ENCODE assay signal across 11 cellular contexts in the genomic region with DNA sequence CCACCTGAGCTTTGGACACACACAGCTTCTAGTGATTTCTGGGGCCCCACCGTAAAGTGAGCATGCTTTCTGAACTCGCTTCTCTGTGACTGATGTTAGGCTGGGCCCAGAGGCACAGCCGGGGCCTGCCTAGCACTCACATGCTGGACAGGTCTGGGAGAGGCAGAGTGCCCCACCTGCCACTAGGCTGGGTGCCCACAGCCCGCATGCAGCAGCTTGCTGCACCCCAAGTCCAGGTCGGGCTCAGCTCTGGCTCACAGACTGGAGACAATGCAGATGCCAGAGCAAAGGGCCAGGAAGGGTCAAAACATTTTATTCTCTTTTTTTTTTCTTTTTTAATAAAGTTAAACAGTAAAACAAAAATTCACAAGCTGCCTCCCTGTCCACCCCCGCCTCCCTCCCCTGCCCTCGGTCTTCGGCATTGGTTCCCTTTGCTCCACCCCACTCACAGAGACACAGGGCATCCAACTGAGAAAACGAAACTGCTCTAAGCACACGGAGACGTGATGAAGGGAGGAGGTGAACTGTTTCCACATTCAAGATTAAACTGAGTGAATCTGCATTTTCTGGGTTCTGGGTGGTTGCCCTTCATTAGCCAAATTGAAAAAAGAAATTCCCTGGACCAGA. TPM values are rescaled to one million over a fixed set of nuclear protein-coding genes. Genes with fewer than 3 reads are reported as not detected.
DNase-seq lines count a peak whose midpoint lies in the region; ATAC-seq and TF ChIP-seq lines count a peak whose summit lies in the region.
"Had no signal": no experiment of that assay in that cellular context is flagged by ENCODE, and none has a peak within 500 bp of the region (broad histone marks: within the 10 kb centered on the region; RNA-seq: fewer than 3 reads in every experiment).

No MANE protein-coding gene starts in this region.

- WGBS in GM23248 (ENCODE audit: low coverage in 1 of 2, low lambda C conversion rate in 2 of 2, missing lambda C conversion rate in 2 of 2), 2 experiments, result 41 to 44% methylated on average over 10 to 11 of the region's 11 CpGs
- 39% methylated on average over 11 of the region's 11 CpGs for WGBS in liver
- WGBS in suprapubic skin, result 30% methylated on average over 9 of the region's 11 CpGs

- POLR2A ChIA-PET in PC-9 (lab: Charles Lee; ENCODE audit: unreplicated experiment), result interaction anchor here (0.6 kb wide), 1 partner anchor 288 kb away, joined by 7 read pairs; the partner anchor contains the start of gene EIF1

- intact Hi-C loops in PC-9 (cut with micrococcal nuclease; ENCODE audit: unreplicated experiment), result no loop called here

- no peaks in the 10 kb centered on the region for H3K27me3 ChIP-seq in GM23248 (replicated peaks; ENCODE audit: insufficient read depth)
- no peaks in the 10 kb centered on the region for H3K27me3 ChIP-seq in liver (ENCODE audit: control insufficient read depth in 4 of 4, insufficient read depth in 4 of 4, low read length in 3 of 4)
- H3K27me3 ChIP-seq in suprapubic skin, result no peaks in the 10 kb centered on the region
- H3K27me3 ChIP-seq in effector memory CD4-positive, alpha-beta T cell (replicated peaks; ENCODE audit: control insufficient read depth, insufficient read depth, low read length, poor library complexity, severe bottlenecking), result no peaks in the 10 kb centered on the region
- H3K27me3 ChIP-seq in PC-9 (ENCODE audit: insufficient read depth, low read depth), result no peaks in the 10 kb centered on the region
- H3K27me3 ChIP-seq: brain microvascular endothelial cell had no signal

- no peak overlapping the region for H3K4me3 Mint-ChIP-seq in activated naive CD8-positive, alpha-beta T cell treated with anti-CD3 and anti-CD28 coated beads, Interleukin-2, amount 50 U/mL, for 24 hours

- H3K9me2 ChIP-seq in GM23248 (ENCODE audit: insufficient read depth) (no peaks in the 10 kb centered on the region), PC-9 (ENCODE audit: insufficient read depth) (no peaks in the 10 kb centered on the region)

- in situ Hi-C loops in GM23248 (cut with MboI), result no loop called here

- peak overlapping the region; percentile 71 for H3K9ac ChIP-seq in GM23248
- peak overlapping the region; percentile 51 to 78 for H3K9ac ChIP-seq in liver (ENCODE audit: low read depth in 1 of 2, low read length in 2 of 2)

- H2AFZ ChIP-seq in GM23248 (no peak overlapping the region), PC-9 (no peak overlapping the region)

- peak overlapping the region; percentile 77 for H3K27ac ChIP-seq in GM23248
- peak overlapping the region; percentile 62 to 79 for H3K27ac ChIP-seq in liver (ENCODE audit: low read depth in 1 of 2, low read length in 2 of 2)
- H3K27ac ChIP-seq in suprapubic skin, result peak overlapping the region; percentile 45
- H3K27ac ChIP-seq in effector memory CD4-positive, alpha-beta T cell (ENCODE audit: insufficient read depth, low read length, poor library complexity, severe bottlenecking), result no peak overlapping the region
- no peak overlapping the region for H3K27ac ChIP-seq in PC-9
- H3K27ac ChIP-seq: brain microvascular endothelial cell had no signal

- H3K9me3 Mint-ChIP-seq in activated naive CD8-positive, alpha-beta T cell treated with anti-CD3 and anti-CD28 coated beads, Interleukin-2, amount 50 U/mL, for 24 hours, result no peaks in the 10 kb centered on the region

- TF ChIP-seq RAD21 in liver (IDR thresholded peaks at IDR 0.05), result peak in 1 of 2 donors; percentile 19

- CTCF ChIA-PET in PC-9 (lab: Charles Lee), result no interaction called here

- H4K20me1 ChIP-seq in GM23248 (ENCODE audit: insufficient read depth), result no peaks in the 10 kb centered on the region
- peaks cover 26% of the 10 kb centered on the region for H4K20me1 ChIP-seq in PC-9 (ENCODE audit: insufficient read depth)

- peaks cover 51% of the 10 kb centered on the region for H3K36me3 Mint-ChIP-seq in activated naive CD8-positive, alpha-beta T cell treated with anti-CD3 and anti-CD28 coated beads, Interleukin-2, amount 50 U/mL, for 24 hours (ENCODE audit: low read depth)

- H3F3A ChIP-seq in GM23248 (ENCODE audit: insufficient read depth), result peaks cover 38% of the 10 kb centered on the region
- H3F3A ChIP-seq in PC-9 (ENCODE audit: insufficient read depth, low read depth), result peaks cover 50% of the 10 kb centered on the region; the same call in 1 of the 2 replicates

- H3K9me3 ChIP-seq in GM23248 (ENCODE audit: low read depth), result no peaks in the 10 kb centered on the region
- H3K9me3 ChIP-seq in liver (ENCODE audit: control insufficient read depth in 4 of 4, low read length in 3 of 4), result no peaks in the 10 kb centered on the region
- no peaks in the 10 kb centered on the region for H3K9me3 ChIP-seq in suprapubic skin
- no peaks in the 10 kb centered on the region for H3K9me3 ChIP-seq in effector memory CD4-positive, alpha-beta T cell (ENCODE audit: control insufficient read depth, low read length)
- H3K9me3 ChIP-seq in PC-9 (ENCODE audit: insufficient read depth, low read depth), result no peaks in the 10 kb centered on the region

- H3K4me3 ChIP-seq in GM23248, result peak overlapping the region; percentile 60
- H3K4me3 ChIP-seq in liver (ENCODE audit: low read depth in 1 of 3, low read length in 3 of 3), result no peak overlapping the region
- peak overlapping the region; percentile 0 for H3K4me3 ChIP-seq in suprapubic skin
- H3K4me3 ChIP-seq in effector memory CD4-positive, alpha-beta T cell (ENCODE audit: insufficient read depth, low read depth, low read length, poor library complexity, severe bottlenecking), result no peak overlapping the region
- H3K4me3 ChIP-seq in PC-9, result no peak overlapping the region

- H3K4me1 ChIP-seq in GM23248 (ENCODE audit: insufficient read depth) (peaks cover 21% of the 10 kb centered on the region), liver (ENCODE audit: control insufficient read depth in 4 of 4, insufficient read depth in 4 of 4, low read length in 3 of 4) (peaks cover 11 to 44% (median 31%) of the 10 kb centered on the region in 4 donors), suprapubic skin (peaks cover 60% of the 10 kb centered on the region), PC-9 (replicated peaks; ENCODE audit: insufficient read depth) (peaks cover 32% of the 10 kb centered on the region)
- H3K4me1 ChIP-seq in effector memory CD4-positive, alpha-beta T cell (ENCODE audit: control insufficient read depth, insufficient read depth, low read length, poor library complexity, severe bottlenecking), result no peaks in the 10 kb centered on the region

- peaks cover 34% of the 10 kb centered on the region for H3K36me3 ChIP-seq in GM23248 (ENCODE audit: low read depth)
- H3K36me3 ChIP-seq in liver (ENCODE audit: control insufficient read depth in 4 of 4, insufficient read depth in 3 of 4, low read depth in 1 of 4, low read length in 3 of 4), result peaks cover 17 to 44% (median 33%) of the 10 kb centered on the region in 4 donors
- H3K36me3 ChIP-seq in suprapubic skin, result peaks cover 85% of the 10 kb centered on the region
- peaks cover 85% of the 10 kb centered on the region for H3K36me3 ChIP-seq in effector memory CD4-positive, alpha-beta T cell (ENCODE audit: control insufficient read depth, insufficient read depth, low read length)
- H3K36me3 ChIP-seq in PC-9 (ENCODE audit: low read depth), result peaks cover 37% of the 10 kb centered on the region

- ATAC-seq in activated naive CD8-positive, alpha-beta T cell treated with anti-CD3 and anti-CD28 coated beads, Interleukin-2, amount 50 U/mL, for 24 hours, result no peak
- ATAC-seq: Right ventricle myocardium inferior had no signal

- BruUV-seq in PC-9 (replicated peaks; lab: Mats Ljungman, UMichigan), result no TSS peak

- peak overlapping the region; percentile 39 for H3K27ac Mint-ChIP-seq in activated naive CD8-positive, alpha-beta T cell treated with anti-CD3 and anti-CD28 coated beads, Interleukin-2, amount 50 U/mL, for 24 hours

- H3K79me2 ChIP-seq in GM23248 (ENCODE audit: insufficient read depth) (peaks cover 56% of the 10 kb centered on the region), PC-9 (ENCODE audit: low read depth) (0 out of 2 replicates have a peak, but pooled peaks cover 5% of the 10 kb centered on the region)

- no peak for TF ChIP-seq EP300 in suprapubic skin (IDR thresholded peaks at IDR 0.05)

- H3K27me3 Mint-ChIP-seq in activated naive CD8-positive, alpha-beta T cell treated with anti-CD3 and anti-CD28 coated beads, Interleukin-2, amount 50 U/mL, for 24 hours, result no peaks in the 10 kb centered on the region

- DNase-seq in GM23248, result peak; percentile 73
- DNase-seq in activated naive CD8-positive, alpha-beta T cell treated with anti-CD3 and anti-CD28 coated beads, Interleukin-2, amount 50 U/mL, for 24 hours, result no peak
- no peak for DNase-seq in suprapubic skin (ENCODE audit: low spot score in 2 of 2)
- DNase-seq in effector memory CD4-positive, alpha-beta T cell, result no peak
- no peak for DNase-seq in DMS153 treated with DMSO at 0.1 percent for 48 hours (lab: John Stamatoyannopoulos, UW; ENCODE audit: unreplicated experiment)
- no peak for DNase-seq in PC-9
- DNase-seq: activated CD4-positive, alpha-beta T cell treated with anti-CD3 and anti-CD28 coated beads for 4 hours; brain microvascular endothelial cell; NCI-H1930 had no signal

- H3K4me2 ChIP-seq in GM23248 (ENCODE audit: unreplicated experiment) (peak overlapping the region; percentile 83), PC-9 (no peak overlapping the region)

- no peak for TF ChIP-seq POLR2A in suprapubic skin (IDR thresholded peaks at IDR 0.05)

- TF ChIP-seq CTCF in liver (IDR thresholded peaks at IDR 0.05; ENCODE audit: low read depth, low read length, missing input control) (no peak), suprapubic skin (IDR thresholded peaks at IDR 0.05) (no peak), PC-9 (conservative IDR thresholded peaks at IDR 0.05) (no peak)

- peaks cover 2% of the 10 kb centered on the region for H3K4me1 Mint-ChIP-seq in activated naive CD8-positive, alpha-beta T cell treated with anti-CD3 and anti-CD28 coated beads, Interleukin-2, amount 50 U/mL, for 24 hours

RNA-seq across cellular contexts. Expression of gene CNP, which starts 9.7 kb away (rescaled TPM):
- total RNA-seq in GM23248 (2014; rRNA removed; shearing (Covaris generic)), result 58.3 and 69.4 TPM in 2 replicates
- polyA plus RNA-seq in GM23248 (2016; fragmentation: Nextera tagmentation; extraction: Ambion mirVana), result 103 and 107 TPM in 2 replicates
- total RNA-seq in liver, result 10 to 100 TPM; 25.3 to 29.6 TPM
- polyA plus RNA-seq in liver, result 10 to 100 TPM; 30.7 to 38.3 TPM
- total RNA-seq in suprapubic skin, result 10 to 100 TPM; 44.3 to 55.1 (median 47.3) TPM
- 60.6 and 64.7 TPM in 2 replicates for total RNA-seq in PC-9 (2021)

RNA-seq across cellular contexts. Expression of gene DNAJC7, which starts 41.0 kb away (rescaled TPM):
- total RNA-seq in GM23248 (2014; rRNA removed; shearing (Covaris generic)), result 61.6 and 71.3 TPM in 2 replicates
- polyA plus RNA-seq in GM23248 (2016; fragmentation: Nextera tagmentation; extraction: Ambion mirVana) (69.3 and 73.5 TPM in 2 replicates), liver (10 to 100 TPM; 29.4 to 31.8 TPM)
- total RNA-seq in liver (10 to 100 TPM; 28.7 to 33.9 TPM), suprapubic skin (10 to 100 TPM; 57.5 to 82.6 (median 60.2) TPM), PC-9 (2021) (75.5 and 96.1 TPM in 2 replicates)

RNA-seq across cellular contexts. Expression of gene NKIRAS2, which starts 43.6 kb away (rescaled TPM):
- total RNA-seq in GM23248 (2014; rRNA removed; shearing (Covaris generic)), result 70.8 and 71.2 TPM in 2 replicates
- 66.5 and 67.5 TPM in 2 replicates for polyA plus RNA-seq in GM23248 (2016; fragmentation: Nextera tagmentation; extraction: Ambion mirVana)
- total RNA-seq in liver, result 10 to 100 TPM; 17.3 to 17.4 TPM
- 10 to 100 TPM; 16.4 to 20.7 TPM for polyA plus RNA-seq in liver
- total RNA-seq in suprapubic skin, result 10 to 100 TPM; 33.7 to 52.5 (median 43.9) TPM
- total RNA-seq in PC-9 (2021), result 38.3 and 39.7 TPM in 2 replicates

RNA-seq across cellular contexts. Expression of gene ODAD4, which starts 45.8 kb away (rescaled TPM):
- total RNA-seq in GM23248 (2014; rRNA removed; shearing (Covaris generic)), result 0.25 and 0.54 TPM in 2 replicates
- 0.81 and 1.4 TPM in 2 replicates for polyA plus RNA-seq in GM23248 (2016; fragmentation: Nextera tagmentation; extraction: Ambion mirVana)
- total RNA-seq in liver, result 1 to 10 TPM in 1 of 2 donors, under 1 TPM in 1; 0.25 to 1.0 TPM
- polyA plus RNA-seq in liver, result under 1 TPM; 0.07 to 0.21 TPM
- total RNA-seq in suprapubic skin, result 1 to 10 TPM in 2 of 4 donors, under 1 TPM in 1, not detected in 1; 0.42 to 1.9 (median 1.3) TPM
- 3.0 and 4.0 TPM in 2 replicates for total RNA-seq in PC-9 (2021)

RNA-seq across cellular contexts. Expression of gene ACLY, which starts 57.5 kb away (rescaled TPM):
- 139 and 144 TPM in 2 replicates for total RNA-seq in GM23248 (2014; rRNA removed; shearing (Covaris generic))
- polyA plus RNA-seq in GM23248 (2016; fragmentation: Nextera tagmentation; extraction: Ambion mirVana) (101 TPM in 2 replicates), liver (10 to 100 TPM; 12.1 to 18.8 TPM)
- total RNA-seq in liver (100 to 1,000 TPM in 1 of 2 donors, 10 to 100 TPM in 1; 55.4 to 133 TPM), suprapubic skin (10 to 100 TPM; 40.5 to 81.9 (median 72.9) TPM), PC-9 (2021) (106 and 184 TPM in 2 replicates)

Comparison
In these comparisons a context has a peak if more than half of its experiments do, and no peak if none do; other contexts are left out.
1. H3K27ac ChIP-seq: peak in GM23248 (single experiment), liver (2 of 2) and suprapubic skin (single experiment); none in effector memory CD4-positive, alpha-beta T cell (single experiment) and PC-9 (single experiment).
2. H3K4me3 ChIP-seq: peak in GM23248 (single experiment) and suprapubic skin (single experiment); none in liver (0 of 3), effector memory CD4-positive, alpha-beta T cell (single experiment) and PC-9 (single experiment).